Comparison of ENCODE assay signal across 16 cellular contexts in the genomic region with DNA sequence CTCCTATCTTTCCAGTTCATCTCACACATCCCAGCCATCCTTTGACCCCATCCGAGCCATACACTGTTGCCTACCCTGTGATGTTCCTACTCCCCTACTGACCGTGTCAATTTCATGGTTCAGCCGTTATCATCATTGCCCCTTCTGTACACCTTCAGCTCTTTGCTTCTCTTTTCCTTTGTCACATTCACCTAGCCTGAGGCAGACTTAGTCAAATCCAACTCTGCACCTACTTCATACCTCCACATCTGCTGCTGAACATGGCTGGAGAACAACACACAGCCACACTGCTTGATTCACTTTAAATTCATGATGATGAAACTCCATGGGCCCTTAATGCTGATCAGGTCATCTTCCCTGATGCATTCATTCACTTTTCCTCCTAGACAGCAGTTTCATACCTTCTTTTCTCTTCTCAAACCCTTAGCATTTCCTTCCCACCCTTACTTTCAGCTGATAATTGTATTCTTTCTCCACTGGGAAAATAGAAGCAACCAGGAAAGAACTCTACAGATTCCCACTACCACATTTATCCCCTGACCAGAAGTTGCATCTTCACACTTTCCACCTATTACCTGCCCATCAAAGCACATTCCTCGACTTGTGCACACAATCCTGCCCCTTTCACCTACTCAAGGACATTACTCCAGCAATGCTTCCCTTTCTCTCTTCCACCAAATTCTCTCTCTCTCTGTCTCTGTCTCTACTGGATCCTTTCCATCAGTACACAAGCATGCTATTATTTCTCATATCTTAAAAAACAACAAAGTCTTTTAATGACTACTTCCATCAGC. TPM values are rescaled to one million over a fixed set of nuclear protein-coding genes. Genes with fewer than 3 reads are reported as not detected.
"Had no signal": no experiment of that assay in that cellular context is flagged by ENCODE, and none has a peak within 500 bp of the region (broad histone marks: within the 10 kb centered on the region; RNA-seq: fewer than 3 reads in every experiment).

No MANE protein-coding gene starts in this region.

- H2AFZ ChIP-seq: neural progenitor cell had no signal

- H3K27me3 Mint-ChIP-seq: activated T-helper 17 cell treated with anti-CD3 and anti-CD28 coated beads, Interleukin-2, amount 50 U/mL, for 72 hours had no signal

- H3K4me3 Mint-ChIP-seq: activated naive CD4-positive, alpha-beta T cell treated with anti-CD3 and anti-CD28 coated beads for 36 hours; activated T-helper 17 cell treated with anti-CD3 and anti-CD28 coated beads, Interleukin-2, amount 50 U/mL, for 72 hours; neural progenitor cell; stimulated activated effector memory CD8-positive, alpha-beta T cell treated with anti-CD3 and anti-CD28 coated beads, Interleukin-12 subunit alpha, Interleukin-12 subunit beta, amount 100 ng/mL, for 72 hours had no signal

- FAIRE-seq: pancreas had no signal

- H3K9ac ChIP-seq: neural progenitor cell had no signal

- H3K27ac Mint-ChIP-seq: activated naive CD4-positive, alpha-beta T cell treated with anti-CD3 and anti-CD28 coated beads for 36 hours; activated T-helper 17 cell treated with anti-CD3 and anti-CD28 coated beads, Interleukin-2, amount 50 U/mL, for 72 hours; neural progenitor cell; stimulated activated effector memory CD8-positive, alpha-beta T cell treated with anti-CD3 and anti-CD28 coated beads, Interleukin-12 subunit alpha, Interleukin-12 subunit beta, amount 100 ng/mL, for 72 hours had no signal

- H3K27me3 ChIP-seq: ascending aorta, breast epithelium, neural progenitor cell, pancreas had no signal

- ATAC-seq: activated T-helper 17 cell treated with anti-CD3 and anti-CD28 coated beads, Interleukin-2, amount 50 U/mL, for 72 hours; left colon; pancreas; stimulated activated effector memory CD8-positive, alpha-beta T cell treated with anti-CD3 and anti-CD28 coated beads, Interleukin-12 subunit alpha, Interleukin-12 subunit beta, amount 100 ng/mL, for 72 hours had no signal

- H3K36me3 Mint-ChIP-seq: neural progenitor cell had no signal

- H3K4me2 ChIP-seq: neural progenitor cell had no signal

- H3K9me3 ChIP-seq: ascending aorta, breast epithelium, pancreas, thoracic aorta had no signal

- H3K4me1 ChIP-seq: breast epithelium, pancreas had no signal

- H3K4me3 ChIP-seq: ascending aorta, breast epithelium, neural progenitor cell, pancreas, thoracic aorta had no signal

- DNase-seq: activated CD4-positive, CD25-positive, alpha-beta regulatory T cell treated with anti-CD3 and anti-CD28 coated beads, Interleukin-2, amount 50 U/mL, for 72 hours; activated naive CD4-positive, alpha-beta T cell treated with anti-CD3 and anti-CD28 coated beads for 36 hours; cerebellar nuclear complex; dermis blood vessel endothelial cell; erythroblast; left colon; midbrain; pancreas; stimulated activated CD4-positive, alpha-beta T cell treated with anti-CD3 and anti-CD28 coated beads, Interleukin-12 subunit alpha, Interleukin-12 subunit beta, amount 100 ng/mL, for 4 hours; T1000 had no signal

- H3K36me3 ChIP-seq: ascending aorta, breast epithelium, neural progenitor cell, pancreas, thoracic aorta had no signal

- H3K27ac ChIP-seq: ascending aorta, breast epithelium, neural progenitor cell, thoracic aorta had no signal

- H3K9me3 Mint-ChIP-seq: activated naive CD4-positive, alpha-beta T cell treated with anti-CD3 and anti-CD28 coated beads for 36 hours; activated T-helper 17 cell treated with anti-CD3 and anti-CD28 coated beads, Interleukin-2, amount 50 U/mL, for 72 hours; neural progenitor cell; stimulated activated effector memory CD8-positive, alpha-beta T cell treated with anti-CD3 and anti-CD28 coated beads, Interleukin-12 subunit alpha, Interleukin-12 subunit beta, amount 100 ng/mL, for 72 hours had no signal

RNA-seq across cellular contexts. Expression of a gene that starts 59.6 kb away (rescaled TPM):
- total RNA-seq: activated naive CD4-positive, alpha-beta T cell treated with anti-CD3 and anti-CD28 coated beads for 36 hours; activated T-helper 17 cell treated with anti-CD3 and anti-CD28 coated beads, Interleukin-2, amount 50 U/mL, for 72 hours had no signal
